In the genomic region with DNA sequence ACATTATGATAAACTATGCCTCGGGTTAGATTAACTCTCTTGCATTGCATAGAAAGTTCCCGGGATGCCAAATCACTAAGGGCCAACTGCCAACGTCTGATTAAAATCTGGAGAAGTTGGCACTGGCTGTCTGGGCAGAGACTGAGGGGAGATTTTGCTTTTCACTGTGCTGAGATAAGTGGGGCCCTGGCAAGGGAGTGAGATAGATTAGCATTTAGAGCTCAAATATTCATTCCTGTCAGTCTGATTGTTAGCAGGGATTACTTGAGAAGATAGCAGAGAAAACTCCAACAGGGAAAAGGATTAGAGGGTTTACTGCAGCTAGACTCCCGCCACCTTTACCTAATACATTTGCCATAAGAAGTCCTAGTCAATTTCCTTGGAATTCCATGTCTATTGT, we compare ENCODE assay signal across 32 cellular contexts.
DNase-seq lines count a peak whose midpoint lies in the region; TF ChIP-seq lines count a peak whose summit lies in the region.
"Had no signal": no experiment of that assay in that cellular context is flagged by ENCODE, and none has a peak within 500 bp of the region (broad histone marks: within the 10 kb centered on the region; RNA-seq: fewer than 3 reads in every experiment).

No MANE protein-coding gene starts in this region.

- H4K5ac ChIP-seq in mesendoderm (ENCODE audit: low read length), result no peak overlapping the region

- no peaks in the 10 kb centered on the region for H3K27me3 ChIP-seq in BE2C
- H3K27me3 ChIP-seq in mesendoderm (ENCODE audit: insufficient read depth, low read length, poor library complexity), result no peaks in the 10 kb centered on the region
- no peaks in the 10 kb centered on the region for H3K27me3 ChIP-seq in MM.1S (replicated peaks; ENCODE audit: insufficient read depth, low read length)
- H3K27me3 ChIP-seq: BLaER1, left lung had no signal

- H3K9ac ChIP-seq in mesendoderm (ENCODE audit: low read length), result no peak overlapping the region
- H3K9ac ChIP-seq in MM.1S (ENCODE audit: low read length), result no peak overlapping the region
- H3K9ac ChIP-seq: BLaER1, KMS-11 had no signal

- no peaks in the 10 kb centered on the region for H4K20me1 ChIP-seq in MM.1S (ENCODE audit: insufficient read depth, low read length)
- H4K20me1 ChIP-seq: BLaER1 had no signal

- no peak overlapping the region for H2BK5ac ChIP-seq in mesendoderm (ENCODE audit: low read length)

- H3K4me2 ChIP-seq in mesendoderm (ENCODE audit: low read length), result no peak overlapping the region
- H3K4me2 ChIP-seq in MM.1S (ENCODE audit: low read depth, low read length), result no peak overlapping the region
- H3K4me2 ChIP-seq: BLaER1, KMS-11 had no signal

- H3K4me3 ChIP-seq in BE2C (ENCODE audit: low read depth, low read length) (no peak overlapping the region), mesendoderm (ENCODE audit: low read length) (no peak overlapping the region), MM.1S (ENCODE audit: low read length) (no peak overlapping the region)
- H3K4me3 ChIP-seq: BLaER1, GM12878, left lung, psoas muscle, thoracic aorta had no signal

- no peak overlapping the region for H3K18ac ChIP-seq in mesendoderm (ENCODE audit: low read length)

- no peaks in the 10 kb centered on the region for H3K79me1 ChIP-seq in mesendoderm (ENCODE audit: low read length)

- no peak overlapping the region for H2AFZ ChIP-seq in MM.1S (ENCODE audit: low read length)

- H3K4me1 ChIP-seq in BE2C, result peaks cover 5% of the 10 kb centered on the region
- no peaks in the 10 kb centered on the region for H3K4me1 ChIP-seq in mesendoderm (ENCODE audit: control insufficient read depth, low read depth, low read length)
- H3K4me1 ChIP-seq in MM.1S (ENCODE audit: low read length), result peaks cover 5% of the 10 kb centered on the region
- H3K4me1 ChIP-seq: BLaER1, left lung, psoas muscle had no signal

- H3K23ac ChIP-seq in mesendoderm (ENCODE audit: low read length), result no peak overlapping the region

- no peaks in the 10 kb centered on the region for H3F3A ChIP-seq in MM.1S (ENCODE audit: insufficient read depth, low read length)

- H4K8ac ChIP-seq in mesendoderm (ENCODE audit: low read depth, low read length), result no peak overlapping the region

- H2BK15ac ChIP-seq in mesendoderm (replicated peaks; ENCODE audit: low read depth), result no peak overlapping the region

- H3K79me2 ChIP-seq in mesendoderm (ENCODE audit: control insufficient read depth, insufficient read depth, low read length), result no peaks in the 10 kb centered on the region
- H3K79me2 ChIP-seq in MM.1S (ENCODE audit: low read length), result no peaks in the 10 kb centered on the region

- H3K56ac ChIP-seq in mesendoderm (ENCODE audit: low read length), result no peak overlapping the region

- no peaks in the 10 kb centered on the region for H3K9me3 ChIP-seq in BE2C
- H3K9me3 ChIP-seq in MM.1S (replicated peaks; ENCODE audit: insufficient read depth, low read length), result no peaks in the 10 kb centered on the region
- H3K9me3 ChIP-seq: BLaER1, psoas muscle, thoracic aorta had no signal

- H3K4ac ChIP-seq in mesendoderm (ENCODE audit: low read depth, low read length), result no peak overlapping the region

- H3K27ac ChIP-seq in mesendoderm (ENCODE audit: low read depth, low read length), result no peak overlapping the region
- no peak overlapping the region for H3K27ac ChIP-seq in MM.1S (ENCODE audit: low read length)
- H3K27ac ChIP-seq: BLaER1, HL-60, KMS-11, left lung, psoas muscle, thoracic aorta had no signal

- H3K36me3 ChIP-seq in BE2C (no peaks in the 10 kb centered on the region), mesendoderm (ENCODE audit: control insufficient read depth, insufficient read depth, low read length) (no peaks in the 10 kb centered on the region), MM.1S (replicated peaks; ENCODE audit: insufficient read depth, low read length) (no peaks in the 10 kb centered on the region)
- H3K36me3 ChIP-seq: BLaER1, left lung, thoracic aorta had no signal

- H3K9me2 ChIP-seq in MM.1S (replicated peaks; ENCODE audit: insufficient read depth, low read length), result no peaks in the 10 kb centered on the region

- H2AK5ac ChIP-seq in mesendoderm (ENCODE audit: low read length), result no peak overlapping the region

- no peak overlapping the region for H2BK120ac ChIP-seq in mesendoderm (ENCODE audit: low read depth, low read length)

- no CpG with 5 or more reads among the region's 4 CpGs for WGBS in mesendoderm (ENCODE audit: extremely low coverage, insufficient coverage, low lambda C conversion rate)

- no peak for TF ChIP-seq CTCF in BE2C (IDR thresholded peaks at IDR 0.05; ENCODE audit: low read depth, low read length)
- no peak for TF ChIP-seq CTCF in MM.1S (IDR thresholded peaks at IDR 0.05; ENCODE audit: low read length)

- DNase-seq in BE2C (peak; percentile 16), M059J (ENCODE audit: low read depth) (peak; percentile 41), amniotic epithelial cell (ENCODE audit: low read depth) (peak; percentile 87), mesendoderm (peak; percentile 90), NCI-H2029 treated with DMSO at 0.1 percent for 48 hours (lab: John Stamatoyannopoulos, UW) (no peak), NCI-H2081 treated with DMSO at 0.1 percent for 48 hours (lab: John Stamatoyannopoulos, UW) (no peak), NCI-H774 (lab: John Stamatoyannopoulos, UW) (no peak), MM.1S (no peak)
- DNase-seq: ACHN; activated CD4-positive, alpha-beta memory T cell treated with anti-CD3 and anti-CD28 coated beads, Interleukin-2, amount 10 ng/mL, durations not matched to agents 7 days and 5 days; activated CD4-positive, CD25-positive, alpha-beta regulatory T cell treated with anti-CD3 and anti-CD28 coated beads, Interleukin-2, amount 50 U/mL, for 72 hours; activated naive CD4-positive, alpha-beta T cell treated with anti-CD3 and anti-CD28 coated beads, Interleukin-2, amount 50 U/mL, for 16 hours; aorta; central memory CD4-positive, alpha-beta T cell; dermis blood vessel endothelial cell; hippocampal formation; left lung; midbrain; naive thymus-derived CD8-positive, alpha-beta T cell; NCI-H1048; NCI-H1694; NCI-H69; occipital lobe; psoas muscle; RPMI8226; stimulated activated CD4-positive, alpha-beta T cell treated with anti-CD3 and anti-CD28 coated beads, Interleukin-15, amount 100 ng/mL, for 24 hours; stimulated activated naive CD8-positive, alpha-beta T cell treated with anti-CD3 and anti-CD28 coated beads, Interleukin-15, Interleukin-2, amounts not matched to agents 100 U/mL and 50 U/mL, for 24 hours had no signal

Comparison
In these comparisons a context has a peak if more than half of its experiments do, and no peak if none do; other contexts are left out.
1. DNase-seq: peak in BE2C (single experiment), M059J (single experiment), amniotic epithelial cell (single experiment) and mesendoderm (single experiment); none in NCI-H2029 treated with DMSO at 0.1 percent for 48 hours (single experiment), NCI-H2081 treated with DMSO at 0.1 percent for 48 hours (single experiment), NCI-H774 (single experiment) and MM.1S (single experiment).